Comparison of ENCODE assay signal across 20 cellular contexts in the genomic region with DNA sequence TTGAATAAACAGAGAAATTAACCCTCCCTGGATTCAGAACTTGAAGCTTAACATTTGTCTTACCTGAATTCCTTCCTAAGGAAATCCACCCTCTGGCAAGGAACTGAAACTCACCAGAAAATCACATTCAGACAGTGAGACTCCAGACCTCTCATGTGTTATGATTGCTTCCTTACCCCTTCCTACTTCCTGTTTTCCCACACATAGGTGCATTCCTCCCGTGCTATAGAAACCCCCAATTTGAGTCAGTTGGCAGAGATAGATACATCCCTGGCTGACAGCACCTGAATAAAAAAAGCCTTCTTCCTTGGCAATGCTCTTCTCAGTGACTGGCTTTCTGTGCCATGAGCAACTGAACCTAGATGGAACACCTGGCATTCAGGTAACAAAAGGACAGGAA.
DNase-seq lines count a peak whose midpoint lies in the region; ATAC-seq, FAIRE-seq and TF ChIP-seq lines count a peak whose summit lies in the region.
"Had no signal": no experiment of that assay in that cellular context is flagged by ENCODE, and none has a peak within 500 bp of the region (broad histone marks: within the 10 kb centered on the region; RNA-seq: fewer than 3 reads in every experiment).

No MANE protein-coding gene starts in this region.

- H2BK120ac ChIP-seq in H1 (replicated peaks; ENCODE audit: low read depth, low read length) = no peak overlapping the region

- no peak overlapping the region for H2AFZ ChIP-seq in Karpas-422 (ENCODE audit: low read length)
- H2AFZ ChIP-seq in H1 (ENCODE audit: low read length) = peak overlapping the region; percentile 20
- H2AFZ ChIP-seq: GM23248 had no signal

- in situ Hi-C loops in ACHN (cut with HindIII; ENCODE audit: low pct_ligation_motif_present, low pct_unique_long_range_greater_than_20kb, low sequenced_read_pairs) = no loop called here

- no peaks in the 10 kb centered on the region for H3K9me2 ChIP-seq in Karpas-422 (replicated peaks; ENCODE audit: insufficient read depth, low read length)

- no peaks in the 10 kb centered on the region for H3K23me2 ChIP-seq in H1 (ENCODE audit: low read depth, low read length)

- H3K4me1 ChIP-seq in Karpas-422 (ENCODE audit: low read length) (no peaks in the 10 kb centered on the region), H1 (replicated peaks in 1 of 4; ENCODE audit: control insufficient read depth in 3 of 4, insufficient read depth in 4 of 4, low read length in 3 of 4) (no peaks in the 10 kb centered on the region)
- H3K4me1 ChIP-seq: BLaER1 had no signal

- H3K79me2 ChIP-seq in Karpas-422 (ENCODE audit: low read length) (no peaks in the 10 kb centered on the region), H1 (ENCODE audit: control insufficient read depth in 1 of 2, insufficient read depth in 2 of 2, low read length in 2 of 2) (no peaks in the 10 kb centered on the region)

- H3K9me3 ChIP-seq in Karpas-422 (ENCODE audit: low read length) = peaks cover 2% of the 10 kb centered on the region; the same call in 1 of the 2 replicates
- H3K9me3 ChIP-seq in H1 (ENCODE audit: insufficient read depth in 2 of 2, low read depth in 1 of 2, low read length in 1 of 2) = no peaks in the 10 kb centered on the region

- TF ChIP-seq POLR2A in H1 (IDR thresholded peaks at IDR 0.05; ENCODE audit: control extremely low read depth in 1 of 2, low read depth in 2 of 2, low read length in 2 of 2) = no peak

- H3K4ac ChIP-seq in H1 (replicated peaks; ENCODE audit: insufficient read length, low read depth, low read length) = no peak overlapping the region

- no peak for TF ChIP-seq EP300 in H1 (IDR thresholded peaks at IDR 0.05; ENCODE audit: borderline replicate concordance in 1 of 2, low read depth in 2 of 2, low read length in 2 of 2)

- H3K79me1 ChIP-seq in H1 (ENCODE audit: low read depth, low read length) = no peaks in the 10 kb centered on the region

- no peak overlapping the region for H3K14ac ChIP-seq in H1 (ENCODE audit: insufficient read length)

- no peak overlapping the region for H2AK5ac ChIP-seq in H1 (ENCODE audit: low read depth, low read length)

- no peak for FAIRE-seq in H1 (lab: Jason Lieb, UNC)
- FAIRE-seq: GM12878 had no signal

- H2BK20ac ChIP-seq in H1 (ENCODE audit: low read length) = no peak overlapping the region

- peak; percentile 58 for DNase-seq in DMS53 (lab: John Stamatoyannopoulos, UW)
- peak; percentile 31 for DNase-seq in DMS53 treated with DMSO at 0.1 percent for 48 hours (lab: John Stamatoyannopoulos, UW; ENCODE audit: unreplicated experiment)
- peak; percentile 15 for DNase-seq in Karpas-422
- DNase-seq in H1 (ENCODE audit: low read depth in 1 of 2, low spot score in 2 of 2) = no peak
- DNase-seq in activated naive CD4-positive, alpha-beta T cell (lab: John Stamatoyannopoulos, UW) = no peak
- no peak for DNase-seq in ACHN
- DNase-seq: CD4-positive, alpha-beta T cell; COR-L47; DND-41; GM23248; NCI-H1092 treated with DMSO at 0.1 percent for 48 hours; NCI-H187; NCI-H2107; NCI-H2227 treated with DMSO at 0.1 percent for 48 hours; NCI-H510A; NCI-H774; Right ventricle myocardium superior had no signal

- H3K4me3 ChIP-seq in Karpas-422 (ENCODE audit: low read length) (no peak overlapping the region), H1 (ENCODE audit: extremely low read depth in 1 of 4, insufficient read depth in 2 of 4, low read depth in 3 of 4, low read length in 4 of 4) (no peak overlapping the region)
- H3K4me3 ChIP-seq: BLaER1, GM12878, GM23248 had no signal

- no peak overlapping the region for H3K23ac ChIP-seq in H1 (ENCODE audit: insufficient read length)

- POLR2A ChIA-PET in H1 (lab: Charles Lee; ENCODE audit: partially characterized antibody) = no interaction called here

- CTCF ChIA-PET in H1 (lab: Charles Lee; ENCODE audit: partially characterized antibody) = no interaction called here

- 94% methylated on average over 1 of the region's 1 CpG; no CpG with 5 or more reads in 1 of the 2 experiments for WGBS in H1 (ENCODE audit: extremely low coverage in 1 of 2, insufficient coverage in 1 of 2, insufficient read length in 1 of 2, insufficient replicate concordance in 2 of 2, low coverage in 1 of 2, low lambda C conversion rate in 2 of 2, missing lambda C conversion rate in 1 of 2), 2 experiments

- H3K27me3 ChIP-seq in Karpas-422 (ENCODE audit: low read length) = no peaks in the 10 kb centered on the region
- peaks cover 0 to 1% (median 0%) of the 10 kb centered on the region in 4 experiments; a peak in 1 of 7 replicates for H3K27me3 ChIP-seq in H1 (replicated peaks in 1 of 4; ENCODE audit: control insufficient read depth in 3 of 4, extremely low read depth in 1 of 4, insufficient read depth in 3 of 4, low read length in 3 of 4)
- H3K27me3 ChIP-seq: BLaER1 had no signal

- H4K5ac ChIP-seq in H1 (ENCODE audit: insufficient read length, low read depth, low read length) = no peak overlapping the region

- no peak overlapping the region for H3K56ac ChIP-seq in H1 (replicated peaks; ENCODE audit: insufficient read length, low read depth, low read length)

- H2BK12ac ChIP-seq in H1 (ENCODE audit: low read depth, low read length) = no peak overlapping the region

- no peak for TF ChIP-seq CTCF in H1 (IDR thresholded peaks at IDR 0.05; ENCODE audit: control extremely low read depth in 1 of 3, insufficient read depth in 1 of 3, low read depth in 1 of 3, low read length in 3 of 3)

- no peak overlapping the region for H4K91ac ChIP-seq in H1 (replicated peaks; ENCODE audit: insufficient read length, low read length)

- no peak overlapping the region for H3K18ac ChIP-seq in H1 (ENCODE audit: extremely low read depth, low read length)

- H3K27ac ChIP-seq in Karpas-422 (ENCODE audit: low read length) (no peak overlapping the region), H1 (ENCODE audit: low read depth, low read length) (no peak overlapping the region)
- H3K27ac ChIP-seq: BLaER1, GM23248 had no signal

- H3K36me3 ChIP-seq in Karpas-422 (ENCODE audit: insufficient read depth, low read length) = no peaks in the 10 kb centered on the region
- no peaks in the 10 kb centered on the region for H3K36me3 ChIP-seq in H1 (ENCODE audit: control insufficient read depth in 2 of 4, insufficient read depth in 4 of 4, low read length in 3 of 4)
- H3K36me3 ChIP-seq: BLaER1 had no signal

- H2BK15ac ChIP-seq in H1 (ENCODE audit: low read length) = no peak overlapping the region

- H2BK5ac ChIP-seq in H1 (ENCODE audit: low read depth, low read length) = no peak overlapping the region

- no peak for TF ChIP-seq RAD21 in H1 (IDR thresholded peaks at IDR 0.05 in 1 of 2, conservative IDR thresholded peaks at IDR 0.05 in 1 of 2; ENCODE audit: low read depth in 2 of 2, low read length in 2 of 2)

- H3K9ac ChIP-seq in Karpas-422 (ENCODE audit: low read length) (no peak overlapping the region), H1 (replicated peaks in 1 of 4; ENCODE audit: extremely low read depth in 1 of 4, low read depth in 3 of 4, low read length in 3 of 4) (no peak overlapping the region)
- H3K9ac ChIP-seq: BLaER1, GM23248 had no signal

- ATAC-seq in GM18870 (IDR thresholded peaks at IDR 0.05; ENCODE audit: unreplicated experiment) = no peak
- ATAC-seq: GM12878 had no signal

- H3K4me2 ChIP-seq in Karpas-422 (ENCODE audit: low read depth, low read length, poor library complexity, severe bottlenecking) (no peak overlapping the region), H1 (ENCODE audit: insufficient read depth in 1 of 2, low read depth in 2 of 2, low read length in 2 of 2) (no peak overlapping the region)
- H3K4me2 ChIP-seq: BLaER1 had no signal

- no peak overlapping the region for H4K8ac ChIP-seq in H1 (ENCODE audit: extremely low read depth, insufficient read depth, low read length)

- H4K20me1 ChIP-seq in Karpas-422 (ENCODE audit: insufficient read depth, low read depth, low read length) (no peaks in the 10 kb centered on the region), H1 (replicated peaks in 1 of 2; ENCODE audit: control insufficient read depth in 1 of 2, insufficient read depth in 2 of 2, low read length in 2 of 2) (no peaks in the 10 kb centered on the region)
- H4K20me1 ChIP-seq: BLaER1 had no signal

TF ChIP-seq in H1, 55 proteins besides CTCF, POLR2A, EP300 and RAD21:
- TF ChIP-seq YY1 (IDR thresholded peaks at IDR 0.05; ENCODE audit: low read depth, low read length) (no peak), EZH2 (IDR thresholded peaks at IDR 0.05; ENCODE audit: low read depth, low read length, severe bottlenecking) (no peak), JUN (IDR thresholded peaks at IDR 0.05; ENCODE audit: low read depth, low read length) (no peak), NRF1 (IDR thresholded peaks at IDR 0.05; ENCODE audit: low read depth, low read length) (no peak), GABPA (IDR thresholded peaks at IDR 0.05; ENCODE audit: borderline replicate concordance, insufficient read depth, low read length) (no peak)

Comparison
In these comparisons a context has a peak if more than half of its experiments do, and no peak if none do; other contexts are left out.
1. DNase-seq: peak in DMS53 (single experiment), DMS53 treated with DMSO at 0.1 percent for 48 hours (single experiment) and Karpas-422 (single experiment); none in H1 (0 of 2), activated naive CD4-positive, alpha-beta T cell (0 of 4) and ACHN (single experiment).